ENCODE assay signal across 12 cellular contexts in the genomic region with DNA sequence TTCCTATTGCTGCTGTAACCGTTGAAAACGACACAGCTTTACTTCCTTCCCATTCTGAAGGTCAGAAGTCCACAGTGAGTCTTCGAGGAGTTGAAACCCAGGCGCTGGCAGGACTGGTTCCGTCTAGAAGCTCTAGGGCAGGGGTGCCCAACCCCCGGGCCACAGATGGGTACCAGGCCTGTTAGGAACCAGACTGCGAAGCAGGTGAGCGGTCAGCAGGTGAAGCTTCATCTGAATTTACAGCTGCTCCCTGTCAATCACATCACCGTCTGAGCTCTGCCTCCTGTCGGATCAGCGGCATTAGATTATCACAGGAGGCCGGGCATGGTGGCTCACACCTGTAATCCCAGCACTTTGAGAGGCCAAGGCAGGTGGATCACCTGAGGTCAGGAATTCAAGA. TPM values are rescaled to one million over a fixed set of nuclear protein-coding genes. Genes with fewer than 3 reads are reported as not detected.
DNase-seq lines count a peak whose midpoint lies in the region; ATAC-seq and TF ChIP-seq lines count a peak whose summit lies in the region.
"Had no signal": no experiment of that assay in that cellular context is flagged by ENCODE, and none has a peak within 500 bp of the region (broad histone marks: within the 10 kb centered on the region; RNA-seq: fewer than 3 reads in every experiment).

No MANE protein-coding gene starts in this region.

- H3K9me3 Mint-ChIP-seq in osteocyte (ENCODE audit: unreplicated experiment), result peaks cover under 1% of the 10 kb centered on the region
- H3K9me3 Mint-ChIP-seq: CD4-positive, alpha-beta T cell; H9 had no signal

- H3K36me3 Mint-ChIP-seq in osteocyte (ENCODE audit: unreplicated experiment), result no peaks in the 10 kb centered on the region

- H3K4me1 Mint-ChIP-seq in osteocyte (ENCODE audit: unreplicated experiment), result no peaks in the 10 kb centered on the region
- H3K4me1 Mint-ChIP-seq: H9 had no signal

- no peak overlapping the region for H3K4me3 Mint-ChIP-seq in osteocyte (ENCODE audit: unreplicated experiment)
- H3K4me3 Mint-ChIP-seq: CD4-positive, alpha-beta T cell; H9 had no signal

- TF ChIP-seq CTCF in osteocyte (IDR thresholded peaks at IDR 0.05), result no peak

- H3K27me3 Mint-ChIP-seq in osteocyte (ENCODE audit: unreplicated experiment), result peaks cover 8% of the 10 kb centered on the region

- H3K27ac Mint-ChIP-seq in osteocyte (ENCODE audit: unreplicated experiment), result no peak overlapping the region
- H3K27ac Mint-ChIP-seq: CD4-positive, alpha-beta T cell; H9 had no signal

- DNase-seq in NOMO-1 treated with DMSO at 0.1 percent for 48 hours (lab: John Stamatoyannopoulos, UW; ENCODE audit: unreplicated experiment) (peak; percentile 9), NOMO-1 treated with dmso at 0.1 percent for 144 hours (lab: John Stamatoyannopoulos, UW; ENCODE audit: unreplicated experiment) (no peak), GF-D8 (lab: John Stamatoyannopoulos, UW) (peak; percentile 5), islet precursor cell (peak; percentile 35), osteocyte (ENCODE audit: extremely low spot score, unreplicated experiment) (peak; percentile 80), HK-2 (ENCODE audit: unreplicated experiment) (no peak)
- DNase-seq: AML-193, Caco-2, H9 had no signal

- no peak for ATAC-seq in GM21381 (IDR thresholded peaks at IDR 0.05; ENCODE audit: unreplicated experiment)
- ATAC-seq: A549 had no signal

RNA-seq across cellular contexts. Expression of gene SFSWAP, which starts 12.6 kb away (rescaled TPM):
- total RNA-seq in osteocyte, result 48.0 and 51.3 TPM in 2 replicates

Comparison
In these comparisons a context has a peak if more than half of its experiments do, and no peak if none do; other contexts are left out.
1. DNase-seq: peak in NOMO-1 treated with DMSO at 0.1 percent for 48 hours (single experiment), GF-D8 (single experiment), islet precursor cell (single experiment) and osteocyte (single experiment); none in NOMO-1 treated with dmso at 0.1 percent for 144 hours (single experiment) and HK-2 (single experiment).